27 cellular contexts compared by ENCODE assay signal in genomic region chr2:10903861-10904210, GRCh38. TPM values are rescaled to one million over a fixed set of nuclear protein-coding genes. Genes with fewer than 3 reads are reported as not detected.
"Had no signal": no experiment of that assay in that cellular context is flagged by ENCODE, and none has a peak within 500 bp of the region (broad histone marks: within the 10 kb centered on the region; RNA-seq: fewer than 3 reads in every experiment).

No MANE protein-coding gene starts in this region.

- H3K36me3 Mint-ChIP-seq: activated naive CD8-positive, alpha-beta T cell treated with anti-CD3 and anti-CD28 coated beads, Interleukin-2, amount 10 ng/mL, durations not matched to agents 7 days and 5 days had no signal

- H3K36me3 ChIP-seq: Peyer's patch, SJSA1 had no signal

- H3K9me3 ChIP-seq: Peyer's patch, SJSA1 had no signal

- H3K4me1 Mint-ChIP-seq: activated naive CD8-positive, alpha-beta T cell treated with anti-CD3 and anti-CD28 coated beads, Interleukin-2, amount 10 ng/mL, durations not matched to agents 7 days and 5 days had no signal

- H3K9me3 Mint-ChIP-seq: activated naive CD8-positive, alpha-beta T cell treated with anti-CD3 and anti-CD28 coated beads, Interleukin-2, amount 10 ng/mL, durations not matched to agents 7 days and 5 days; activated T-helper 2 cell treated with anti-CD3 and anti-CD28 coated beads, Interferon-gamma antibody, Interleukin-2, Interleukin-4, amounts not matched to agents 10 μg/mL and 5 μg/mL and 100 μg/mL, durations not matched to agents 14 hours and 24 hours and 36 hours had no signal

- H3K4me1 ChIP-seq: SJSA1 had no signal

- H3K27ac Mint-ChIP-seq: activated naive CD8-positive, alpha-beta T cell treated with anti-CD3 and anti-CD28 coated beads, Interleukin-2, amount 10 ng/mL, durations not matched to agents 7 days and 5 days; activated T-helper 2 cell treated with anti-CD3 and anti-CD28 coated beads, Interferon-gamma antibody, Interleukin-2, Interleukin-4, amounts not matched to agents 10 μg/mL and 5 μg/mL and 100 μg/mL, durations not matched to agents 14 hours and 24 hours and 36 hours; T-helper 1 cell treated with Interleukin-12 subunit alpha and Interleukin-12 subunit beta and Interleukin-4 antibody, amounts not matched to agents 30 μg/mL and 1 μg/mL, for 36 hours had no signal

- H3K27me3 ChIP-seq: Peyer's patch, SJSA1 had no signal

- DNase-seq: activated CD4-positive, alpha-beta T cell treated with anti-CD3 and anti-CD28 coated beads for 48 hours; activated CD4-positive, alpha-beta T cell treated with anti-CD3 and anti-CD28 coated beads, Interleukin-2, amount 50 U/mL, for 48 hours; activated CD4-positive, CD25-positive, alpha-beta regulatory T cell treated with anti-CD3 and anti-CD28 coated beads, Interleukin-2, amount 50 U/mL, for 72 hours; activated CD8-positive, alpha-beta memory T cell treated with anti-CD3 and anti-CD28 coated beads for 24 hours; activated gamma-delta T cell treated with Interleukin-2 at 50 U/mL for 16 hours; activated naive CD4-positive, alpha-beta T cell treated with anti-CD3 and anti-CD28 coated beads, Interleukin-2, amount 50 U/mL, for 16 hours; activated naive CD8-positive, alpha-beta T cell treated with anti-CD3 and anti-CD28 coated beads, Interleukin-2, amount 10 ng/mL, durations not matched to agents 7 days and 5 days; activated T-cell treated with anti-CD3 and anti-CD28 coated beads, Interleukin-2, amount 50 U/mL, for 4 hours; aorta; central memory CD4-positive, alpha-beta T cell; Karpas-422; MM.1S; NCI-H1105; NCI-H146; NCI-H187 treated with DMSO at 0.1 percent for 48 hours; NCI-H2107; NCI-H345; NCI-H524; NCI-H82; Peyer's patch; SHP77 had no signal

- H3K4me3 ChIP-seq: K562, Peyer's patch, SJSA1 had no signal

- H3K4me3 Mint-ChIP-seq: activated naive CD8-positive, alpha-beta T cell treated with anti-CD3 and anti-CD28 coated beads, Interleukin-2, amount 10 ng/mL, durations not matched to agents 7 days and 5 days; activated T-cell treated with anti-CD3 and anti-CD28 coated beads, Interleukin-2, amount 50 U/mL, for 4 hours; T-helper 1 cell treated with Interleukin-12 subunit alpha and Interleukin-12 subunit beta and Interleukin-4 antibody, amounts not matched to agents 30 μg/mL and 1 μg/mL, for 36 hours had no signal

- ATAC-seq: activated T-cell treated with anti-CD3 and anti-CD28 coated beads, Interleukin-2, amount 50 U/mL, for 4 hours; K562 had no signal

RNA-seq across cellular contexts. Expression of gene KCNF1, which starts 7.9 kb away (rescaled TPM):
- total RNA-seq: activated naive CD8-positive, alpha-beta T cell treated with anti-CD3 and anti-CD28 coated beads, Interleukin-2, amount 10 ng/mL, durations not matched to agents 7 days and 5 days; activated T-cell treated with anti-CD3 and anti-CD28 coated beads, Interleukin-2, amount 50 U/mL, for 4 hours; activated T-helper 2 cell treated with anti-CD3 and anti-CD28 coated beads, Interferon-gamma antibody, Interleukin-2, Interleukin-4, amounts not matched to agents 10 μg/mL and 5 μg/mL and 100 μg/mL, durations not matched to agents 14 hours and 24 hours and 36 hours; aorta; bronchial epithelial cell; chondrocyte; K562 had no signal
